ENCODE assay signal across 27 cellular contexts in genomic region chr9:87198716-87199115, GRCh38.
DNase-seq lines count a peak whose midpoint lies in the region; ATAC-seq and TF ChIP-seq lines count a peak whose summit lies in the region.
"Had no signal": no experiment of that assay in that cellular context is flagged by ENCODE, and none has a peak within 500 bp of the region (broad histone marks: within the 10 kb centered on the region; RNA-seq: fewer than 3 reads in every experiment).

No MANE protein-coding gene starts in this region.

- ATAC-seq in sciatic nerve = peak; percentile 46
- no peak for ATAC-seq in GM18867 (IDR thresholded peaks at IDR 0.05; ENCODE audit: unreplicated experiment)
- ATAC-seq in GM19463 (IDR thresholded peaks at IDR 0.05; ENCODE audit: unreplicated experiment) = no peak
- ATAC-seq: body of pancreas, left lobe of liver, Panc1 had no signal

- TF ChIP-seq CTCF in fibroblast of mammary gland (conservative IDR thresholded peaks at IDR 0.05; ENCODE audit: control insufficient read depth, insufficient read depth, low read depth, low read length) (no peak), BE2C (IDR thresholded peaks at IDR 0.05; ENCODE audit: low read depth, low read length) (no peak)

- H3K9ac ChIP-seq in adipocyte (ENCODE audit: low read length) = peak overlapping the region; percentile 61
- H3K9ac ChIP-seq: BLaER1 treated with 17β-estradiol and CSF1 and Interleukin-3, amounts not matched to agents 10 nM and 100 nM; KMS-11 had no signal

- peak; percentile 50 for DNase-seq in COLO829 (ENCODE audit: low spot score)
- DNase-seq in adipocyte (ENCODE audit: low read depth) = peak; percentile 41
- peak; percentile 73 for DNase-seq in fibroblast of mammary gland (ENCODE audit: low read depth)
- no peak for DNase-seq in sciatic nerve (ENCODE audit: low spot score)
- no peak for DNase-seq in NCI-H524 treated with DMSO at 0.1 percent for 48 hours (lab: John Stamatoyannopoulos, UW)
- no peak for DNase-seq in BE2C
- DNase-seq: activated CD4-positive, alpha-beta T cell treated with anti-CD3 and anti-CD28 coated beads, Interleukin-2, amount 10 ng/mL, durations not matched to agents 24 days and 14 days; activated gamma-delta T cell; activated naive CD8-positive, alpha-beta T cell treated with anti-CD3 and anti-CD28 coated beads, Interleukin-2, amount 10 ng/mL, durations not matched to agents 7 days and 5 days; activated T-cell treated with anti-CD3 and anti-CD28 coated beads, Interleukin-2, amount 50 U/mL, for 24 hours; body of pancreas; COR-L47; effector CD4-positive, alpha-beta T cell; GF-D8; naive B cell; NCI-H187 treated with DMSO at 0.1 percent for 48 hours; NCI-H2171 treated with DMSO at 0.1 percent for 48 hours; NCI-H526; nucleus accumbens; SIG-M5; stimulated activated naive CD4-positive, alpha-beta T cell treated with Interleukin-2 at 50 U/mL for 16 hours had no signal

- H3K4me3 ChIP-seq in adipocyte (ENCODE audit: low read length) = peak overlapping the region; percentile 36
- H3K4me3 ChIP-seq in fibroblast of mammary gland (ENCODE audit: control insufficient read depth, low read depth, low read length) = no peak overlapping the region
- H3K4me3 ChIP-seq in BE2C (ENCODE audit: low read depth, low read length) = no peak overlapping the region
- H3K4me3 ChIP-seq: BLaER1 treated with 17β-estradiol and CSF1 and Interleukin-3, amounts not matched to agents 10 nM and 100 nM; body of pancreas had no signal

- H3K36me3 ChIP-seq in adipocyte (ENCODE audit: control insufficient read depth, insufficient read depth, low read length, severe bottlenecking) = no peaks in the 10 kb centered on the region
- H3K36me3 ChIP-seq in BE2C = no peaks in the 10 kb centered on the region
- H3K36me3 ChIP-seq: BLaER1 treated with 17β-estradiol and CSF1 and Interleukin-3, amounts not matched to agents 10 nM and 100 nM had no signal

- H3K4me1 ChIP-seq in adipocyte (ENCODE audit: control insufficient read depth, insufficient read depth, low read length) = peaks cover 64% of the 10 kb centered on the region
- H3K4me1 ChIP-seq in BE2C = no peaks in the 10 kb centered on the region
- H3K4me1 ChIP-seq: body of pancreas had no signal

- H3K27me3 ChIP-seq in adipocyte (replicated peaks; ENCODE audit: control insufficient read depth, insufficient read depth, low read length) (no peaks in the 10 kb centered on the region), BE2C (peaks cover 23% of the 10 kb centered on the region)
- H3K27me3 ChIP-seq: body of pancreas had no signal

- intact Hi-C loops in sciatic nerve (cut with DNase I) = loop anchor here (10.0 kb wide), 1 partner anchor 1464 kb away; no protein-coding TSS in a partner anchor

- no peaks in the 10 kb centered on the region for H3K9me3 ChIP-seq in adipocyte (ENCODE audit: control insufficient read depth, low read length)
- H3K9me3 ChIP-seq in BE2C = no peaks in the 10 kb centered on the region
- H3K9me3 ChIP-seq: BLaER1 treated with 17β-estradiol and CSF1 and Interleukin-3, amounts not matched to agents 10 nM and 100 nM; body of pancreas had no signal

Comparison
In these comparisons a context has a peak if more than half of its experiments do, and no peak if none do; other contexts are left out.
1. DNase-seq: peak in COLO829 (single experiment), adipocyte (single experiment) and fibroblast of mammary gland (single experiment); none in sciatic nerve (single experiment), NCI-H524 treated with DMSO at 0.1 percent for 48 hours (single experiment) and BE2C (single experiment).